In the genomic region with DNA sequence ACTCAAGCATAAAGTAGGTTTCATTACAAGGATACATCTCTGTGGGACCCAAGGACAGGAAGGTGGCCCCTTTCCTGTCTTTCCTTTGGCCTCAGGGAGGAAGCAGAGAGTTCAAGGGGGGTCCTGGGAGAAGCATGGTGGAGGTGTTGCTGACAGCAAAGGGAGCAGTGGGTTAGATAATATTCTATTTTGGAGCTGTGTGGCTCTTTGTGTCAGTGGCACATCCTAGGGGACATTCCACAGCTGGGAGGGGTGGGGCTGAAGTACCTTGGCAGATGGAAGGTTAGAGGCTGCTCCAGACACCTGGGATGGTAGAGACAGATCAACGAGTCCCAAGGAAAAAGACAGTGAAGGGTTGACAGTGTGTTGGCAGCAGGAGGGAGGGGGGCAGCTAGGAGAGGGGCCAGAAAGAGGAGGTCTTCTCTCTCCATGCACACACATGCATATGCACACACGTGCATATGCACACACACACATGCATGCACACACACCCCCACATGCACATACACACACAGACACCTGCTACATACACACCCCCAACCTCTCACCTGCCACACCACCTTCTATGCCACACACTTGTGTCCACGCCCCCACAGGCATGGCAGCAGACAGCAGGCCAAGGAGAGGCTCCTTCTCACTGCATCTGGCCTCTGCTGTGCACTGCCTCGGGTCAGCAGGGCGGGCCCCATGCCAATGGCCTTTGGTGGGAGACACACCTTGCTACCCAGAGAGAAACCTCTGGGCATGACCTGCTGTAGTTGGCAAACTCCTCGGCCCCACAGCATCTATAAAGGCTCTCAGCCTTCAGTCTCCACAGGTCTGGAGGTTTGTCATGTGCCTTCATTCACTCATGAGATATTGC, we compare ENCODE assay signal across 16 cellular contexts. TPM values are rescaled to one million over a fixed set of nuclear protein-coding genes. Genes with fewer than 3 reads are reported as not detected.
"Had no signal": no experiment of that assay in that cellular context is flagged by ENCODE, and none has a peak within 500 bp of the region (broad histone marks: within the 10 kb centered on the region; RNA-seq: fewer than 3 reads in every experiment).

No MANE protein-coding gene starts in this region.

- H3K27ac ChIP-seq: neutrophil, uterus had no signal

- H3K27me3 ChIP-seq: uterus had no signal

- H3K9me3 ChIP-seq: neutrophil, uterus had no signal

- H3K4me3 ChIP-seq: uterus had no signal

- ATAC-seq: activated T-cell treated with anti-CD3 and anti-CD28 coated beads, Interleukin-2, amount 50 U/mL, for 72 hours; left lobe of liver; stimulated activated effector memory CD8-positive, alpha-beta T cell treated with anti-CD3 and anti-CD28 coated beads, Interleukin-12 subunit alpha, Interleukin-12 subunit beta, amount 100 ng/mL, for 72 hours; WTC11 had no signal

- H3K36me3 ChIP-seq: neutrophil, uterus had no signal

- H3K4me1 ChIP-seq: uterus had no signal

- DNase-seq: activated CD4-positive, alpha-beta memory T cell treated with anti-CD3 and anti-CD28 coated beads, Interleukin-2, amount 10 ng/mL, durations not matched to agents 7 days and 5 days; activated CD4-positive, alpha-beta T cell treated with anti-CD3 and anti-CD28 coated beads for 4 hours; activated naive CD8-positive, alpha-beta T cell treated with anti-CD3 and anti-CD28 coated beads, Interleukin-2, amount 10 ng/mL, durations not matched to agents 7 days and 5 days; activated T-cell treated with anti-CD3 and anti-CD28 coated beads, Interleukin-2, amount 50 U/mL, for 72 hours; cerebellar nuclear complex; effector memory CD4-positive, alpha-beta T cell; foreskin melanocyte; head of caudate nucleus; naive B cell; uterus had no signal

RNA-seq across cellular contexts. Expression of gene MYL7, which starts 12.2 kb away (rescaled TPM):
- total RNA-seq: activated CD4-positive, alpha-beta memory T cell treated with anti-CD3 and anti-CD28 coated beads, Interleukin-2, amount 10 ng/mL, durations not matched to agents 7 days and 5 days; activated naive CD8-positive, alpha-beta T cell treated with anti-CD3 and anti-CD28 coated beads, Interleukin-2, amount 10 ng/mL, durations not matched to agents 7 days and 5 days; activated T-cell treated with anti-CD3 and anti-CD28 coated beads, Interleukin-2, amount 50 U/mL, for 72 hours; left lobe of liver; mononuclear cell; renal cortical epithelial cell; uterus had no signal
